27 cellular contexts compared by ENCODE assay signal in the genomic region with DNA sequence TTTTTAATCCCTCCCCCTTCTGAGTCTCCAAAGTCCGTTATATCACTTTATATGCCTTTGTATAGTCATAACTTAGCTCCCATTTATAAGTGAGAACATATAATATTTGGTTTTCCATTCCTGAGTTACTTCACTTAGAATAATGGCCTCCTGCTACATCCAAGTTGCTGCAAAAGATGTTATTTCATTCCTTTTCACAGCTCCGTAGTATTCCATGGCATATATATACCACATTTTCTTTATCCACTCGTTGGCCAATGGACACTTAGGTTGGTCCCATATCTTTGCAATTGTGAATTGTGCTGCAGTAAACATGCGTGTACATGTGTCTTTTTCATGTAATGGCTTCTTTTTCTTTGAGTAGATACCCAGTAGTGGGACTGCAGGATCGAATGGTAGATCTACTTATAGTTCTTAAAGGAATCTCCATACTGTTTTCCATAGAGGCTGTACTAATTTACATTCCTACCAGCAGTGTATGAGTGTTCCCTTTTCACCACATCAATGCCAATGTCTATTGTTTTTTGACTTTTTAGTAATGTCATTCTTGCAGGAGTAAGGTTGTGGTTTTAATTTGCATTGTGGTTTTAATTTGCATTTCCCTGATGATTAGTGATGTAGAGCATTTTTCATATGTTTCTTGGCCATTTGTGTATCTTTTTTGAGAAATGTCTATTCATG. TPM values are rescaled to one million over a fixed set of nuclear protein-coding genes. Genes with fewer than 3 reads are reported as not detected.
DNase-seq lines count a peak whose midpoint lies in the region; ATAC-seq and TF ChIP-seq lines count a peak whose summit lies in the region.
"Had no signal": no experiment of that assay in that cellular context is flagged by ENCODE, and none has a peak within 500 bp of the region (broad histone marks: within the 10 kb centered on the region; RNA-seq: fewer than 3 reads in every experiment).

No MANE protein-coding gene starts in this region.

- no peak overlapping the region for H3K27ac Mint-ChIP-seq in activated CD4-positive, alpha-beta memory T cell treated with anti-CD3 and anti-CD28 coated beads for 36 hours
- no peak overlapping the region for H3K27ac Mint-ChIP-seq in activated CD4-positive, alpha-beta memory T cell treated with anti-CD3 and anti-CD28 coated beads, Interleukin-2, amount 10 ng/mL, durations not matched to agents 7 days and 5 days
- peak overlapping the region in 4 of 8 donors; percentile 1 to 32 (median 8) for H3K27ac Mint-ChIP-seq in CD8-positive, alpha-beta memory T cell
- H3K27ac Mint-ChIP-seq in T-cell (peak overlapping the region; percentile 44 to 82), naive B cell (no peak overlapping the region), Caco-2 (ENCODE audit: unreplicated experiment) (no peak overlapping the region)
- H3K27ac Mint-ChIP-seq: activated T-helper 1 cell treated with anti-CD3 and anti-CD28 coated beads, Interleukin-12 subunit alpha, Interleukin-12 subunit beta, Interleukin-2, Interleukin-4 antibody, amounts not matched to agents 30 ng/mL and 10 ng/mL and 1 ng/mL, durations not matched to agents 14 hours and 24 hours and 36 hours; H9; immature natural killer cell had no signal

- intact Hi-C loops in activated CD4-positive, alpha-beta memory T cell treated with anti-CD3 and anti-CD28 coated beads for 36 hours (cut with micrococcal nuclease): loop anchor here (1.0 to 10.0 kb wide), 2 partner anchors 9 to 366 kb away; partner anchors contain the start of gene PAFAH2
- intact Hi-C loops in Caco-2 (cut with micrococcal nuclease; ENCODE audit: unreplicated experiment): no loop called here

- H3K36me3 Mint-ChIP-seq in activated CD4-positive, alpha-beta memory T cell treated with anti-CD3 and anti-CD28 coated beads for 36 hours: peaks cover 1% of the 10 kb centered on the region
- H3K36me3 Mint-ChIP-seq in activated CD4-positive, alpha-beta memory T cell treated with anti-CD3 and anti-CD28 coated beads, Interleukin-2, amount 10 ng/mL, durations not matched to agents 7 days and 5 days (ENCODE audit: low read depth): peaks cover 60% of the 10 kb centered on the region
- peaks cover 0 to 5% (median 5%) of the 10 kb centered on the region in 3 donors for H3K36me3 Mint-ChIP-seq in CD8-positive, alpha-beta memory T cell
- H3K36me3 Mint-ChIP-seq in T-cell (peaks cover 19% of the 10 kb centered on the region), naive B cell (no peaks in the 10 kb centered on the region), Caco-2 (ENCODE audit: insufficient read depth, unreplicated experiment) (no peaks in the 10 kb centered on the region)

- no peak overlapping the region for H3K27ac ChIP-seq in CD8-positive, alpha-beta memory T cell (ENCODE audit: low read depth, low read length)
- H3K27ac ChIP-seq: A549, colonic mucosa, foreskin keratinocyte, hepatocyte, SK-N-MC, upper lobe of right lung, WERI-Rb-1 had no signal

- peaks cover 52% of the 10 kb centered on the region for H3K4me1 ChIP-seq in CD8-positive, alpha-beta memory T cell (ENCODE audit: insufficient read depth, low read length)
- H3K4me1 ChIP-seq in Caco-2: no peaks in the 10 kb centered on the region
- H3K4me1 ChIP-seq: A549, BE2C, colonic mucosa, foreskin keratinocyte had no signal

- no peak overlapping the region for H3K4me3 ChIP-seq in CD8-positive, alpha-beta memory T cell (ENCODE audit: low read length)
- no peak overlapping the region for H3K4me3 ChIP-seq in Caco-2 (ENCODE audit: low read depth, low read length)
- H3K4me3 ChIP-seq: A549, colonic mucosa, hepatocyte, SK-N-MC, upper lobe of right lung had no signal

- CTCF ChIA-PET in activated CD4-positive, alpha-beta memory T cell treated with anti-CD3 and anti-CD28 coated beads for 36 hours (lab: Charles Lee): interaction anchor here (0.8 to 1.6 kb wide), 2 partner anchors 9 to 56 kb away, joined by 3 to 6 read pairs; no protein-coding TSS in a partner anchor
- CTCF ChIA-PET in activated CD4-positive, alpha-beta memory T cell treated with anti-CD3 and anti-CD28 coated beads, Interleukin-2, amount 10 ng/mL, durations not matched to agents 7 days and 5 days (lab: Charles Lee): no interaction called here
- CTCF ChIA-PET in CD8-positive, alpha-beta memory T cell (lab: Charles Lee): interaction anchor here (1.2 kb wide), 1 partner anchor 10 kb away, joined by 3 read pairs; no protein-coding TSS in a partner anchor
- CTCF ChIA-PET in T-cell (lab: Charles Lee) (interaction anchor here in 1 of 2 donors (1.6 kb wide), 1 partner anchor 20 kb away, joined by 3 read pairs; no protein-coding TSS in a partner anchor), Caco-2 (lab: Charles Lee) (no interaction called here)

- ATAC-seq in T-cell (replicated peaks in 1 of 4) (peak; percentile 35 to 58 (median 56)), naive B cell (ENCODE audit: low read depth in 2 of 2) (peak; percentile 77 to 85)
- ATAC-seq: A549, esophagus mucosa, foreskin keratinocyte, left lobe of liver, upper lobe of right lung had no signal

- H3K9me3 ChIP-seq in CD8-positive, alpha-beta memory T cell (ENCODE audit: low read length): no peaks in the 10 kb centered on the region
- H3K9me3 ChIP-seq in Caco-2: no peaks in the 10 kb centered on the region
- H3K9me3 ChIP-seq: A549, BE2C, colonic mucosa, upper lobe of right lung had no signal

- no peaks in the 10 kb centered on the region for H3K9me3 Mint-ChIP-seq in activated CD4-positive, alpha-beta memory T cell treated with anti-CD3 and anti-CD28 coated beads for 36 hours
- peaks cover 15% of the 10 kb centered on the region for H3K9me3 Mint-ChIP-seq in activated CD4-positive, alpha-beta memory T cell treated with anti-CD3 and anti-CD28 coated beads, Interleukin-2, amount 10 ng/mL, durations not matched to agents 7 days and 5 days
- no peaks in the 10 kb centered on the region for H3K9me3 Mint-ChIP-seq in CD8-positive, alpha-beta memory T cell
- H3K9me3 Mint-ChIP-seq in T-cell: no peaks in the 10 kb centered on the region
- H3K9me3 Mint-ChIP-seq in naive B cell: peaks cover 0 to 11% (median 0%) of the 10 kb centered on the region in 7 donors
- no peaks in the 10 kb centered on the region for H3K9me3 Mint-ChIP-seq in Caco-2 (ENCODE audit: unreplicated experiment)
- H3K9me3 Mint-ChIP-seq: immature natural killer cell had no signal

- DNase-seq in activated CD4-positive, alpha-beta memory T cell treated with anti-CD3 and anti-CD28 coated beads for 36 hours: no peak
- DNase-seq in activated CD4-positive, alpha-beta memory T cell treated with anti-CD3 and anti-CD28 coated beads, Interleukin-2, amount 10 ng/mL, durations not matched to agents 7 days and 5 days: no peak
- peak in 1 of 5 donors; percentile 49 for DNase-seq in CD8-positive, alpha-beta memory T cell
- DNase-seq in T-cell: no peak
- DNase-seq in naive B cell: peak; percentile 52
- DNase-seq in amniotic stem cell (lab: John Stamatoyannopoulos, UW): no peak
- DNase-seq in Caco-2: no peak
- no peak for DNase-seq in NCI-H748 treated with DMSO at 0.1 percent for 48 hours (lab: John Stamatoyannopoulos, UW)
- DNase-seq: BE2C, colonic mucosa, foreskin keratinocyte, H9, immature natural killer cell, mesendoderm, NCI-H1930, NCI-H82, occipital lobe, substantia nigra, T-helper 9 cell, upper lobe of right lung, WERI-Rb-1 had no signal

- POLR2A ChIA-PET in activated CD4-positive, alpha-beta memory T cell treated with anti-CD3 and anti-CD28 coated beads for 36 hours (lab: Charles Lee): no interaction called here
- POLR2A ChIA-PET in activated CD4-positive, alpha-beta memory T cell treated with anti-CD3 and anti-CD28 coated beads, Interleukin-2, amount 10 ng/mL, durations not matched to agents 7 days and 5 days (lab: Charles Lee): interaction anchor here (1.5 kb wide), 1 partner anchor 9 kb away, joined by 4 read pairs; no protein-coding TSS in a partner anchor
- POLR2A ChIA-PET in CD8-positive, alpha-beta memory T cell (lab: Charles Lee): no interaction called here
- POLR2A ChIA-PET in T-cell (lab: Charles Lee) (interaction anchor here (0.7 to 1.2 kb wide), 2 partner anchors 8 to 13 kb away, joined by 3 to 4 read pairs; no protein-coding TSS in a partner anchor), Caco-2 (lab: Charles Lee) (no interaction called here)

- peak overlapping the region; percentile 30 for H3K4me3 Mint-ChIP-seq in activated CD4-positive, alpha-beta memory T cell treated with anti-CD3 and anti-CD28 coated beads for 36 hours
- no peak overlapping the region for H3K4me3 Mint-ChIP-seq in activated CD4-positive, alpha-beta memory T cell treated with anti-CD3 and anti-CD28 coated beads, Interleukin-2, amount 10 ng/mL, durations not matched to agents 7 days and 5 days
- H3K4me3 Mint-ChIP-seq in CD8-positive, alpha-beta memory T cell: peak overlapping the region in 4 of 7 donors; percentile 6 to 55 (median 44)
- H3K4me3 Mint-ChIP-seq in T-cell (peak overlapping the region; percentile 25 to 78 (median 46)), naive B cell (peak overlapping the region in 5 of 8 donors; percentile 4 to 55 (median 23)), Caco-2 (ENCODE audit: unreplicated experiment) (no peak overlapping the region)
- H3K4me3 Mint-ChIP-seq: activated T-helper 1 cell treated with anti-CD3 and anti-CD28 coated beads, Interleukin-12 subunit alpha, Interleukin-12 subunit beta, Interleukin-2, Interleukin-4 antibody, amounts not matched to agents 30 ng/mL and 10 ng/mL and 1 ng/mL, durations not matched to agents 14 hours and 24 hours and 36 hours; H9; immature natural killer cell had no signal

- no peak for TF ChIP-seq CTCF in Caco-2 (IDR thresholded peaks at IDR 0.05; ENCODE audit: insufficient read depth in 1 of 2, low read depth in 1 of 2, low read length in 1 of 2, severe bottlenecking in 1 of 2, unreplicated experiment in 1 of 2)

- no peaks in the 10 kb centered on the region for H3K27me3 Mint-ChIP-seq in activated CD4-positive, alpha-beta memory T cell treated with anti-CD3 and anti-CD28 coated beads for 36 hours
- H3K27me3 Mint-ChIP-seq in activated CD4-positive, alpha-beta memory T cell treated with anti-CD3 and anti-CD28 coated beads, Interleukin-2, amount 10 ng/mL, durations not matched to agents 7 days and 5 days: peaks cover 10% of the 10 kb centered on the region
- no peaks in the 10 kb centered on the region for H3K27me3 Mint-ChIP-seq in CD8-positive, alpha-beta memory T cell
- H3K27me3 Mint-ChIP-seq in T-cell (no peaks in the 10 kb centered on the region), naive B cell (peaks cover 73 to 84% (median 75%) of the 10 kb centered on the region in 3 donors), Caco-2 (ENCODE audit: insufficient read depth, unreplicated experiment) (no peaks in the 10 kb centered on the region)

- no peaks in the 10 kb centered on the region for H3K36me3 ChIP-seq in CD8-positive, alpha-beta memory T cell (ENCODE audit: insufficient read depth, low read length)
- no peaks in the 10 kb centered on the region for H3K36me3 ChIP-seq in Caco-2 (ENCODE audit: control insufficient read depth, insufficient read depth, low read length)
- H3K36me3 ChIP-seq: BE2C, colonic mucosa, upper lobe of right lung, WERI-Rb-1 had no signal

- BruUV-seq in Caco-2 (replicated peaks; lab: Mats Ljungman, UMichigan): no TSS peak

- no peaks in the 10 kb centered on the region for H3K27me3 ChIP-seq in CD8-positive, alpha-beta memory T cell (ENCODE audit: insufficient read depth, low read length, poor library complexity, severe bottlenecking)
- no peaks in the 10 kb centered on the region for H3K27me3 ChIP-seq in Caco-2 (replicated peaks; ENCODE audit: control insufficient read depth, insufficient read depth, low read length)
- H3K27me3 ChIP-seq: BE2C, colonic mucosa, hepatocyte, upper lobe of right lung had no signal

- peaks cover 61% of the 10 kb centered on the region for H3K4me1 Mint-ChIP-seq in activated CD4-positive, alpha-beta memory T cell treated with anti-CD3 and anti-CD28 coated beads for 36 hours (ENCODE audit: low read depth)
- H3K4me1 Mint-ChIP-seq in activated CD4-positive, alpha-beta memory T cell treated with anti-CD3 and anti-CD28 coated beads, Interleukin-2, amount 10 ng/mL, durations not matched to agents 7 days and 5 days: peaks cover 72% of the 10 kb centered on the region
- peaks cover 49 to 80% (median 75%) of the 10 kb centered on the region in 3 donors for H3K4me1 Mint-ChIP-seq in CD8-positive, alpha-beta memory T cell
- H3K4me1 Mint-ChIP-seq in T-cell (peaks cover 89 to 94% (median 89%) of the 10 kb centered on the region in 3 donors), naive B cell (peaks cover 11 to 22% (median 20%) of the 10 kb centered on the region in 3 donors), Caco-2 (ENCODE audit: low read depth, unreplicated experiment) (no peaks in the 10 kb centered on the region)

RNA-seq across cellular contexts. Expression of gene MAN1C1, which starts 12.3 kb away (rescaled TPM):
- total RNA-seq in activated CD4-positive, alpha-beta memory T cell treated with anti-CD3 and anti-CD28 coated beads for 36 hours: 1 to 10 TPM; 4.6 to 4.8 TPM
- 10 to 100 TPM; 22.3 to 24.1 TPM for total RNA-seq in activated CD4-positive, alpha-beta memory T cell treated with anti-CD3 and anti-CD28 coated beads, Interleukin-2, amount 10 ng/mL, durations not matched to agents 7 days and 5 days
- total RNA-seq in CD8-positive, alpha-beta memory T cell: 1 to 10 TPM; 2.8 to 3.6 TPM
- 5.6 TPM for polyA plus RNA-seq in CD8-positive, alpha-beta memory T cell
- 10 to 100 TPM; 57.5 to 90.5 (median 65.5) TPM for total RNA-seq in T-cell
- polyA plus RNA-seq in naive B cell (ENCODE audit: low read depth in 6 of 6): under 1 TPM in 3 of 6 donors, not detected in 3; 0.16 to 0.52 (median 0.44) TPM
- total RNA-seq in Caco-2 (2022): 2.7 and 3.5 TPM in 2 replicates

Comparison
In these comparisons a context has a peak if more than half of its experiments do, and no peak if none do; other contexts are left out.
1. H3K4me3 Mint-ChIP-seq: peak in activated CD4-positive, alpha-beta memory T cell treated with anti-CD3 and anti-CD28 coated beads for 36 hours (single experiment), CD8-positive, alpha-beta memory T cell (4 of 7), T-cell (3 of 3) and naive B cell (5 of 8); none in activated CD4-positive, alpha-beta memory T cell treated with anti-CD3 and anti-CD28 coated beads, Interleukin-2, amount 10 ng/mL, durations not matched to agents 7 days and 5 days (single experiment) and Caco-2 (single experiment).
2. CTCF ChIA-PET loops: an anchor here in activated CD4-positive, alpha-beta memory T cell treated with anti-CD3 and anti-CD28 coated beads for 36 hours (0.8 to 1.6 kb wide) and CD8-positive, alpha-beta memory T cell (1.2 kb wide); none called in activated CD4-positive, alpha-beta memory T cell treated with anti-CD3 and anti-CD28 coated beads, Interleukin-2, amount 10 ng/mL, durations not matched to agents 7 days and 5 days and Caco-2.
3. POLR2A ChIA-PET loops: an anchor here in activated CD4-positive, alpha-beta memory T cell treated with anti-CD3 and anti-CD28 coated beads, Interleukin-2, amount 10 ng/mL, durations not matched to agents 7 days and 5 days (1.5 kb wide) and T-cell (0.7 to 1.2 kb wide); none called in activated CD4-positive, alpha-beta memory T cell treated with anti-CD3 and anti-CD28 coated beads for 36 hours, CD8-positive, alpha-beta memory T cell and Caco-2.
4. H3K27ac Mint-ChIP-seq: peak in T-cell (2 of 2); none in activated CD4-positive, alpha-beta memory T cell treated with anti-CD3 and anti-CD28 coated beads for 36 hours (single experiment), activated CD4-positive, alpha-beta memory T cell treated with anti-CD3 and anti-CD28 coated beads, Interleukin-2, amount 10 ng/mL, durations not matched to agents 7 days and 5 days (single experiment), naive B cell (0 of 6) and Caco-2 (single experiment).